In the genomic region with DNA sequence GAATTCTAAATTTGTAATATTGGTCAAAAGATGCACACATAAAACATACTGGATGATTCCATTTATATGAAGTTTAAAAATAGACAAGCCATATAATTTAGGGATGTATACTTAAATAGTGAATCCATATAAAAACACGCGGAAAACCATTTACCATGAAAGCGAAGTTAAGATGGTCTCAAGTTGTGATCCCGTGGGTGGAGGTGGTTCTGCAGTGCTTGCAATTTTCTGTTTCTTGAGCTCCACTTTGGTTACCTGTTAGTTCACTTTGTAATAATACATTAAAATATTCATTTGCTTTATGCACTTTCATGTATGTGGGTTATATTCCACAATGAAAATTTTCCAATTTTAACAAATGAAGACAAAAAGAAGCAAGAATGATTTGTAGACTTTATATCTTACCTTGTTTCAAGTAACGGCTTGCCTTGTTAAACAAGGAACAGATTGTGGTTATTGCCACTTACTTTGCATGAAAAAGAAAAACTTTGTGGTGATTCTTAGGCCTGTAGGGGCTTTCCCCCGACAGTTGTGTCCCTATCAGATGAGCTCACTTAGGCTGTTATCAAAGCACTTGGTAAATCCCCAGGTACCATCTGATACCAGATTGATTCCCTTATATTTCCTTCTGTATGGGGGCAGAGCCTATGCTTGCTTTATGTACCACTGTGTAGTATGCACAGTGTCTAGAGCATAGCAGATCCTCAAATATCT, we compare ENCODE assay signal across 10 cellular contexts. TPM values are rescaled to one million over a fixed set of nuclear protein-coding genes. Genes with fewer than 3 reads are reported as not detected.
A peak's percentile ranks its signal among the peaks of the same experiment; 100 is the strongest.
DNase-seq lines count a peak whose midpoint lies in the region; ATAC-seq and TF ChIP-seq lines count a peak whose summit lies in the region.
"Had no signal": no experiment of that assay in that cellular context is flagged by ENCODE, and none has a peak within 500 bp of the region (broad histone marks: within the 10 kb centered on the region; RNA-seq: fewer than 3 reads in every experiment).

No MANE protein-coding gene starts in this region.

- H3K9me3 ChIP-seq in SJCRH30 (replicated peaks): no peaks in the 10 kb centered on the region
- H3K9me3 ChIP-seq: thoracic aorta had no signal

- CTCF ChIA-PET in activated CD8-positive, alpha-beta T cell treated with anti-CD3 and anti-CD28 coated beads, Interleukin-2, amount 10 ng/mL, durations not matched to agents 7 days and 5 days (lab: Charles Lee): interaction anchor here (0.6 to 2.2 kb wide), 4 partner anchors 11 to 197 kb away, joined by 3 to 8 read pairs (median 6); partner anchors contain the start of gene ELMOD2

- ATAC-seq in GM19395 (IDR thresholded peaks at IDR 0.05; ENCODE audit: unreplicated experiment): peak; percentile 100
- ATAC-seq in HG03045 (IDR thresholded peaks at IDR 0.05; ENCODE audit: unreplicated experiment): peak; percentile 100
- ATAC-seq in activated CD8-positive, alpha-beta T cell treated with anti-CD3 and anti-CD28 coated beads, Interleukin-2, amount 10 ng/mL, durations not matched to agents 7 days and 5 days: peak; percentile 94

- H3K36me3 ChIP-seq in SJCRH30: no peaks in the 10 kb centered on the region
- H3K36me3 ChIP-seq: thoracic aorta had no signal

- no peaks in the 10 kb centered on the region for H3K36me3 Mint-ChIP-seq in activated CD8-positive, alpha-beta T cell treated with anti-CD3 and anti-CD28 coated beads, Interleukin-2, amount 10 ng/mL, durations not matched to agents 7 days and 5 days (ENCODE audit: low read depth)

- in situ Hi-C loops in GM13977 (cut with MboI; ENCODE audit: low pct_unique_long_range_greater_than_20kb, low sequenced_read_pairs, unreplicated experiment): no loop called here

- POLR2A ChIA-PET in activated CD8-positive, alpha-beta T cell treated with anti-CD3 and anti-CD28 coated beads, Interleukin-2, amount 10 ng/mL, durations not matched to agents 7 days and 5 days (lab: Charles Lee): no interaction called here

- peaks cover 29% of the 10 kb centered on the region for H3K27me3 Mint-ChIP-seq in activated CD8-positive, alpha-beta T cell treated with anti-CD3 and anti-CD28 coated beads, Interleukin-2, amount 10 ng/mL, durations not matched to agents 7 days and 5 days (ENCODE audit: low read depth)

- H3K4me3 Mint-ChIP-seq in activated CD8-positive, alpha-beta T cell treated with anti-CD3 and anti-CD28 coated beads, Interleukin-2, amount 10 ng/mL, durations not matched to agents 7 days and 5 days: no peak overlapping the region

- DNase-seq in GM13977 (ENCODE audit: low spot score): peak; percentile 64
- DNase-seq in activated CD8-positive, alpha-beta T cell treated with anti-CD3 and anti-CD28 coated beads, Interleukin-2, amount 10 ng/mL, durations not matched to agents 7 days and 5 days: no peak
- DNase-seq in NCI-H187 treated with DMSO at 0.1 percent for 48 hours (lab: John Stamatoyannopoulos, UW): no peak
- DNase-seq in SHP77 (lab: John Stamatoyannopoulos, UW): no peak
- DNase-seq in HK-2 (ENCODE audit: unreplicated experiment): no peak
- no peak for DNase-seq in SJCRH30

- no peak overlapping the region for H3K4me3 ChIP-seq in SJCRH30
- H3K4me3 ChIP-seq: thoracic aorta had no signal

- no peaks in the 10 kb centered on the region for H3K9me3 Mint-ChIP-seq in activated CD8-positive, alpha-beta T cell treated with anti-CD3 and anti-CD28 coated beads, Interleukin-2, amount 10 ng/mL, durations not matched to agents 7 days and 5 days (ENCODE audit: insufficient read depth)

- no peak overlapping the region for H3K27ac Mint-ChIP-seq in activated CD8-positive, alpha-beta T cell treated with anti-CD3 and anti-CD28 coated beads, Interleukin-2, amount 10 ng/mL, durations not matched to agents 7 days and 5 days

- no peak overlapping the region for H3K27ac ChIP-seq in SJCRH30
- H3K27ac ChIP-seq: thoracic aorta had no signal

- no peak for TF ChIP-seq CTCF in GM13977 (IDR thresholded peaks at IDR 0.05; ENCODE audit: extremely low read depth, insufficient read depth, missing control alignments)

- H3K4me1 Mint-ChIP-seq in activated CD8-positive, alpha-beta T cell treated with anti-CD3 and anti-CD28 coated beads, Interleukin-2, amount 10 ng/mL, durations not matched to agents 7 days and 5 days (ENCODE audit: low read depth): peaks cover 17% of the 10 kb centered on the region

- peaks cover 2% of the 10 kb centered on the region; the same call in 1 of the 2 replicates for H3K4me1 ChIP-seq in SJCRH30

- H3K27me3 ChIP-seq in SJCRH30: no peaks in the 10 kb centered on the region

RNA-seq across cellular contexts. Expression of gene UCP1, which starts 12.2 kb away (rescaled TPM):
- not detected for total RNA-seq in activated CD8-positive, alpha-beta T cell treated with anti-CD3 and anti-CD28 coated beads, Interleukin-2, amount 10 ng/mL, durations not matched to agents 7 days and 5 days
- not detected in 2 replicates for total RNA-seq in SJCRH30 (2014; rRNA removed; shearing (Covaris generic))
- total RNA-seq: LHCN-M2, thoracic aorta had no signal

RNA-seq across cellular contexts. Expression of gene ELMOD2, which starts 32.6 kb away (rescaled TPM):
- total RNA-seq in activated CD8-positive, alpha-beta T cell treated with anti-CD3 and anti-CD28 coated beads, Interleukin-2, amount 10 ng/mL, durations not matched to agents 7 days and 5 days: 10 to 100 TPM; 13.1 to 15.5 TPM
- 23.2 and 26.9 TPM in 2 replicates for total RNA-seq in SJCRH30 (2014; rRNA removed; shearing (Covaris generic))

RNA-seq across cellular contexts. Expression of gene MGAT4D, which starts 58.4 kb away (rescaled TPM):
- not detected for total RNA-seq in activated CD8-positive, alpha-beta T cell treated with anti-CD3 and anti-CD28 coated beads, Interleukin-2, amount 10 ng/mL, durations not matched to agents 7 days and 5 days
- total RNA-seq in SJCRH30 (2014; rRNA removed; shearing (Covaris generic)): not detected in 2 replicates
- total RNA-seq: LHCN-M2, thoracic aorta had no signal
